Comparison of ENCODE assay signal across 33 cellular contexts in genomic region chrX:64186974-64187761, GRCh38. TPM values are rescaled to one million over a fixed set of nuclear protein-coding genes. Genes with fewer than 3 reads are reported as not detected.
"Had no signal": no experiment of that assay in that cellular context is flagged by ENCODE, and none has a peak within 500 bp of the region (broad histone marks: within the 10 kb centered on the region; RNA-seq: fewer than 3 reads in every experiment).

No MANE protein-coding gene starts in this region.

- H3K27me3 ChIP-seq: ascending aorta, cardiac muscle cell, left lung, stomach, thyroid gland, upper lobe of left lung had no signal

- H3K4me1 Mint-ChIP-seq: activated CD4-positive, alpha-beta T cell treated with anti-CD3 and anti-CD28 coated beads for 36 hours; activated naive CD8-positive, alpha-beta T cell treated with anti-CD3 and anti-CD28 coated beads, Interleukin-2, amount 10 ng/mL, durations not matched to agents 7 days and 5 days; stimulated activated memory B cell treated with anti-CD40 and anti-IgM and Interleukin-4, amounts not matched to agents 10 μg/mL and 1 μg/mL and 100 μg/mL, for 72 hours had no signal

- H3K27ac ChIP-seq: ascending aorta, cardiac muscle cell, left lung, stomach, thyroid gland, upper lobe of left lung had no signal

- FAIRE-seq: endothelial cell of umbilical vein, small intestine had no signal

- H3K36me3 ChIP-seq: cardiac muscle cell had no signal

- DNase-seq: activated CD4-positive, alpha-beta T cell treated with anti-CD3 and anti-CD28 coated beads for 36 hours; activated CD4-positive, CD25-positive, alpha-beta regulatory T cell; activated CD8-positive, alpha-beta memory T cell treated with anti-CD3 and anti-CD28 coated beads, Interleukin-2, amount 50 U/mL, for 4 hours; activated effector memory CD4-positive, alpha-beta T cell treated with anti-CD3 and anti-CD28 coated beads, Interleukin-2, amount 50 U/mL, for 16 hours; activated naive CD4-positive, alpha-beta T cell treated with anti-CD3 and anti-CD28 coated beads for 36 hours; activated naive CD8-positive, alpha-beta T cell treated with anti-CD3 and anti-CD28 coated beads, Interleukin-2, amount 10 ng/mL, durations not matched to agents 7 days and 5 days; activated T-cell treated with anti-CD3 and anti-CD28 coated beads, Interleukin-2, amount 50 U/mL, for 1 hour; cortex of kidney; head of caudate nucleus; kidney glomerular epithelial cell; left lung; mucosa of descending colon; small intestine; stimulated activated CD4-positive, alpha-beta T cell treated with anti-CD3 and anti-CD28 coated beads, Interleukin-1b, Interleukin-23, amount 100 ng/mL, for 48 hours; stimulated activated CD4-positive, alpha-beta T cell treated with anti-CD3 and anti-CD28 coated beads, Interleukin-4, amount 100 ng/mL, for 4 hours; stimulated activated CD8-positive, alpha-beta memory T cell treated with anti-CD3 and anti-CD28 coated beads, Interleukin-4, amount 100 ng/mL, for 48 hours; stomach; T-helper 1 cell; thyroid gland; upper lobe of left lung had no signal

- H3K4me1 ChIP-seq: left lung, stomach, thyroid gland, upper lobe of left lung had no signal

- H3K9me3 ChIP-seq: ascending aorta, left lung, mucosa of descending colon, stomach, thyroid gland, upper lobe of left lung had no signal

- H3K4me3 ChIP-seq: ascending aorta, cardiac muscle cell, left lung, mucosa of descending colon, stomach, thyroid gland, upper lobe of left lung had no signal

- H3K27ac Mint-ChIP-seq: activated CD4-positive, alpha-beta T cell treated with anti-CD3 and anti-CD28 coated beads for 36 hours; activated naive CD4-positive, alpha-beta T cell treated with anti-CD3 and anti-CD28 coated beads for 36 hours; activated naive CD8-positive, alpha-beta T cell treated with anti-CD3 and anti-CD28 coated beads, Interleukin-2, amount 10 ng/mL, durations not matched to agents 7 days and 5 days; activated T-helper 1 cell treated with anti-CD3 and anti-CD28 coated beads, Interleukin-12 subunit alpha, Interleukin-12 subunit beta, Interleukin-2, Interleukin-4 antibody, amounts not matched to agents 30 ng/mL and 10 ng/mL and 1 ng/mL, durations not matched to agents 14 hours and 24 hours and 36 hours; brain; natural killer cell treated with Interleukin-12 subunit alpha and Interleukin-12 subunit beta and Interleukin-15 and Interleukin-18, amount 100 ng/mL, for 72 hours; stimulated activated memory B cell treated with anti-CD40 and anti-IgM and Interleukin-4, amounts not matched to agents 10 μg/mL and 1 μg/mL and 100 μg/mL, for 72 hours had no signal

- H3K27me3 Mint-ChIP-seq: activated CD4-positive, alpha-beta T cell treated with anti-CD3 and anti-CD28 coated beads for 36 hours; activated naive CD8-positive, alpha-beta T cell treated with anti-CD3 and anti-CD28 coated beads, Interleukin-2, amount 10 ng/mL, durations not matched to agents 7 days and 5 days; brain; natural killer cell treated with Interleukin-12 subunit alpha and Interleukin-12 subunit beta and Interleukin-15 and Interleukin-18, amount 100 ng/mL, for 72 hours; stimulated activated memory B cell treated with anti-CD40 and anti-IgM and Interleukin-4, amounts not matched to agents 10 μg/mL and 1 μg/mL and 100 μg/mL, for 72 hours had no signal

- ATAC-seq: activated CD4-positive, alpha-beta T cell treated with anti-CD3 and anti-CD28 coated beads for 36 hours; left lung; mucosa of descending colon; natural killer cell treated with Interleukin-12 subunit alpha and Interleukin-12 subunit beta and Interleukin-15 and Interleukin-18, amount 100 ng/mL, for 72 hours; sciatic nerve; stimulated activated memory B cell treated with anti-CD40 and anti-IgM and Interleukin-4, amounts not matched to agents 10 μg/mL and 1 μg/mL and 100 μg/mL, for 72 hours had no signal

- H3K9me3 Mint-ChIP-seq: activated naive CD4-positive, alpha-beta T cell treated with anti-CD3 and anti-CD28 coated beads for 36 hours; activated naive CD8-positive, alpha-beta T cell treated with anti-CD3 and anti-CD28 coated beads, Interleukin-2, amount 10 ng/mL, durations not matched to agents 7 days and 5 days; activated T-helper 1 cell treated with anti-CD3 and anti-CD28 coated beads, Interleukin-12 subunit alpha, Interleukin-12 subunit beta, Interleukin-2, Interleukin-4 antibody, amounts not matched to agents 30 ng/mL and 10 ng/mL and 1 ng/mL, durations not matched to agents 14 hours and 24 hours and 36 hours; natural killer cell treated with Interleukin-12 subunit alpha and Interleukin-12 subunit beta and Interleukin-15 and Interleukin-18, amount 100 ng/mL, for 72 hours; stimulated activated memory B cell treated with anti-CD40 and anti-IgM and Interleukin-4, amounts not matched to agents 10 μg/mL and 1 μg/mL and 100 μg/mL, for 72 hours had no signal

- H3K4me3 Mint-ChIP-seq: activated CD4-positive, alpha-beta T cell treated with anti-CD3 and anti-CD28 coated beads for 36 hours; activated naive CD4-positive, alpha-beta T cell treated with anti-CD3 and anti-CD28 coated beads for 36 hours; activated naive CD8-positive, alpha-beta T cell treated with anti-CD3 and anti-CD28 coated beads, Interleukin-2, amount 10 ng/mL, durations not matched to agents 7 days and 5 days; activated T-helper 1 cell treated with anti-CD3 and anti-CD28 coated beads, Interleukin-12 subunit alpha, Interleukin-12 subunit beta, Interleukin-2, Interleukin-4 antibody, amounts not matched to agents 30 ng/mL and 10 ng/mL and 1 ng/mL, durations not matched to agents 14 hours and 24 hours and 36 hours; brain; natural killer cell treated with Interleukin-12 subunit alpha and Interleukin-12 subunit beta and Interleukin-15 and Interleukin-18, amount 100 ng/mL, for 72 hours; stimulated activated memory B cell treated with anti-CD40 and anti-IgM and Interleukin-4, amounts not matched to agents 10 μg/mL and 1 μg/mL and 100 μg/mL, for 72 hours had no signal

RNA-seq across cellular contexts. Expression of gene ASB12, which starts 43.2 kb away (rescaled TPM):
- total RNA-seq: activated CD4-positive, alpha-beta T cell treated with anti-CD3 and anti-CD28 coated beads for 36 hours; activated T-helper 1 cell treated with anti-CD3 and anti-CD28 coated beads, Interleukin-12 subunit alpha, Interleukin-12 subunit beta, Interleukin-2, Interleukin-4 antibody, amounts not matched to agents 30 ng/mL and 10 ng/mL and 1 ng/mL, durations not matched to agents 14 hours and 24 hours and 36 hours; ascending aorta; endothelial cell of umbilical vein; fibroblast of lung; fibroblast of villous mesenchyme; lung microvascular endothelial cell; mesenteric fat pad; natural killer cell treated with Interleukin-12 subunit alpha and Interleukin-12 subunit beta and Interleukin-15 and Interleukin-18, amount 100 ng/mL, for 72 hours; omental fat pad; sciatic nerve; stomach; thyroid gland had no signal
- polyA plus RNA-seq: fibroblast of lung had no signal
